ENCODE assay signal across 14 cellular contexts in genomic region chr20:49151437-49151836, GRCh38. TPM values are rescaled to one million over a fixed set of nuclear protein-coding genes. Genes with fewer than 3 reads are reported as not detected.
DNase-seq lines count a peak whose midpoint lies in the region; ATAC-seq and TF ChIP-seq lines count a peak whose summit lies in the region.
"Had no signal": no experiment of that assay in that cellular context is flagged by ENCODE, and none has a peak within 500 bp of the region (broad histone marks: within the 10 kb centered on the region; RNA-seq: fewer than 3 reads in every experiment).

No MANE protein-coding gene starts in this region.

- no peak for DNase-seq in activated CD4-positive, alpha-beta T cell treated with anti-CD3 and anti-CD28 coated beads for 36 hours
- no peak for DNase-seq in activated CD4-positive, alpha-beta T cell treated with anti-CD3 and anti-CD28 coated beads, Interleukin-2, amount 50 U/mL, for 48 hours
- DNase-seq in CD4-positive, alpha-beta T cell = no peak
- DNase-seq in left kidney (ENCODE audit: low read depth, low spot score) = peak; percentile 89
- DNase-seq in AG20443 (ENCODE audit: low spot score) = no peak
- no peak for DNase-seq in GM20000 (ENCODE audit: low spot score)
- DNase-seq: AML-193, DMS53, GF-D8, GM23248 had no signal

- POLR2A ChIA-PET in activated CD4-positive, alpha-beta T cell treated with anti-CD3 and anti-CD28 coated beads for 36 hours (lab: Charles Lee) = interaction anchor here (0.7 kb wide), 1 partner anchor 86 kb away, joined by 3 read pairs; no protein-coding TSS in a partner anchor
- POLR2A ChIA-PET in CD4-positive, alpha-beta T cell (lab: Charles Lee) = no interaction called here

- H3K4me1 Mint-ChIP-seq in activated CD4-positive, alpha-beta T cell treated with anti-CD3 and anti-CD28 coated beads for 36 hours = peaks cover 11% of the 10 kb centered on the region
- peaks cover 27% of the 10 kb centered on the region for H3K4me1 Mint-ChIP-seq in CD4-positive, alpha-beta T cell (ENCODE audit: low read depth)
- H3K4me1 Mint-ChIP-seq in stimulated activated memory B cell treated with anti-CD40 and anti-IgM and Interleukin-4, amounts not matched to agents 10 μg/mL and 1 μg/mL and 100 μg/mL, for 72 hours = peaks cover 11% of the 10 kb centered on the region

- no peaks in the 10 kb centered on the region for H3K27me3 ChIP-seq in CD4-positive, alpha-beta T cell (ENCODE audit: control insufficient read depth, insufficient read depth, low read length)
- H3K27me3 ChIP-seq: BLaER1 had no signal

- H3K9me3 Mint-ChIP-seq in activated CD4-positive, alpha-beta T cell treated with anti-CD3 and anti-CD28 coated beads for 36 hours (ENCODE audit: low read depth) = no peaks in the 10 kb centered on the region
- no peaks in the 10 kb centered on the region for H3K9me3 Mint-ChIP-seq in CD4-positive, alpha-beta T cell
- no peaks in the 10 kb centered on the region for H3K9me3 Mint-ChIP-seq in stimulated activated memory B cell treated with anti-CD40 and anti-IgM and Interleukin-4, amounts not matched to agents 10 μg/mL and 1 μg/mL and 100 μg/mL, for 72 hours

- no peaks in the 10 kb centered on the region for H3K27me3 Mint-ChIP-seq in activated CD4-positive, alpha-beta T cell treated with anti-CD3 and anti-CD28 coated beads for 36 hours
- no peaks in the 10 kb centered on the region for H3K27me3 Mint-ChIP-seq in CD4-positive, alpha-beta T cell
- H3K27me3 Mint-ChIP-seq in stimulated activated memory B cell treated with anti-CD40 and anti-IgM and Interleukin-4, amounts not matched to agents 10 μg/mL and 1 μg/mL and 100 μg/mL, for 72 hours = no peaks in the 10 kb centered on the region

- no peak overlapping the region for H3K4me3 Mint-ChIP-seq in activated CD4-positive, alpha-beta T cell treated with anti-CD3 and anti-CD28 coated beads for 36 hours
- no peak overlapping the region for H3K4me3 Mint-ChIP-seq in CD4-positive, alpha-beta T cell
- no peak overlapping the region for H3K4me3 Mint-ChIP-seq in stimulated activated memory B cell treated with anti-CD40 and anti-IgM and Interleukin-4, amounts not matched to agents 10 μg/mL and 1 μg/mL and 100 μg/mL, for 72 hours

- intact Hi-C loops in activated CD4-positive, alpha-beta T cell treated with anti-CD3 and anti-CD28 coated beads for 36 hours (cut with DNase I, micrococcal nuclease) = no loop called here
- intact Hi-C loops in CD4-positive, alpha-beta T cell (cut with DNase I, micrococcal nuclease) = no loop called here

- no peaks in the 10 kb centered on the region for H3K9me3 ChIP-seq in CD4-positive, alpha-beta T cell (ENCODE audit: control insufficient read depth, low read length)
- H3K9me3 ChIP-seq: BLaER1 had no signal

- CTCF ChIA-PET in activated CD4-positive, alpha-beta T cell treated with anti-CD3 and anti-CD28 coated beads for 36 hours (lab: Charles Lee) = interaction anchor here (0.6 to 3.3 kb wide), 7 partner anchors 15 to 70 kb away, joined by 3 to 12 read pairs (median 3); no protein-coding TSS in a partner anchor
- CTCF ChIA-PET in CD4-positive, alpha-beta T cell (lab: Charles Lee) = no interaction called here

- TF ChIP-seq CTCF in CD4-positive, alpha-beta T cell (IDR thresholded peaks at IDR 0.05) = no peak
- TF ChIP-seq CTCF in GM20000 (IDR thresholded peaks at IDR 0.05; ENCODE audit: extremely low read depth, missing control alignments) = no peak

- ATAC-seq in activated CD4-positive, alpha-beta T cell treated with anti-CD3 and anti-CD28 coated beads for 36 hours = no peak
- no peak for ATAC-seq in CD4-positive, alpha-beta T cell (ENCODE audit: poor library complexity)
- no peak for ATAC-seq in stimulated activated memory B cell treated with anti-CD40 and anti-IgM and Interleukin-4, amounts not matched to agents 10 μg/mL and 1 μg/mL and 100 μg/mL, for 72 hours
- ATAC-seq: HCT116 had no signal

- H3K27ac Mint-ChIP-seq in activated CD4-positive, alpha-beta T cell treated with anti-CD3 and anti-CD28 coated beads for 36 hours = peak overlapping the region; percentile 25
- peak overlapping the region; percentile 45 for H3K27ac Mint-ChIP-seq in CD4-positive, alpha-beta T cell
- H3K27ac Mint-ChIP-seq in stimulated activated memory B cell treated with anti-CD40 and anti-IgM and Interleukin-4, amounts not matched to agents 10 μg/mL and 1 μg/mL and 100 μg/mL, for 72 hours = peak overlapping the region; percentile 24

- H3K36me3 Mint-ChIP-seq in activated CD4-positive, alpha-beta T cell treated with anti-CD3 and anti-CD28 coated beads for 36 hours (ENCODE audit: low read depth) = peaks cover 53% of the 10 kb centered on the region
- peaks cover 90% of the 10 kb centered on the region for H3K36me3 Mint-ChIP-seq in CD4-positive, alpha-beta T cell (ENCODE audit: low read depth)
- peaks cover 45% of the 10 kb centered on the region for H3K36me3 Mint-ChIP-seq in stimulated activated memory B cell treated with anti-CD40 and anti-IgM and Interleukin-4, amounts not matched to agents 10 μg/mL and 1 μg/mL and 100 μg/mL, for 72 hours

- no peak overlapping the region for H3K27ac ChIP-seq in CD4-positive, alpha-beta T cell (ENCODE audit: low read depth, low read length)
- H3K27ac ChIP-seq: 22Rv1, BLaER1, GM23248 had no signal

RNA-seq across cellular contexts. Expression of gene STAU1, which starts 36.7 kb away (rescaled TPM):
- 10 to 100 TPM; 72.6 to 83.7 TPM for total RNA-seq in activated CD4-positive, alpha-beta T cell treated with anti-CD3 and anti-CD28 coated beads for 36 hours
- 10 to 100 TPM; 61.4 to 65.8 TPM for total RNA-seq in CD4-positive, alpha-beta T cell
